Comparison of ENCODE assay signal across 25 cellular contexts in the genomic region with DNA sequence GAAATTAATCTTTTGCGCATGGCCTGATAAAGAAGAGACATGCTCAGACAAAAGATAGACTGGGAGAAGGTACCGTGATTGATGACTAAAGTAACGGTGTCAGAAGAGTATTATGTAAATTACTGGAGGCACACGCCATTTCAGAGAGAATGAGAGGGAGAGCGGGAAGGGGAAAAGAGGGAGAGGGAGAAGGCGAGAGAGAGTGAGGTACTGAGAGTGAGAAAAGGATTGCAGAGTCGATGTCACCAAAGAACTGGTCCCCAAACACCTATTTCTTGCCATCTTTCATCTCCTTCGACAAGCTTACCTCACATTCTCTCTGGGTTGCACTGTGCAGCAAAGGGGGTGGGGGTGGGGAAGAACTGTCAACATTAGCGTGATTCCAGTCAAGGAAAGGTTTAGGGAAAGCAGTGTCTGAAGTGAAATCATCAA.
"Had no signal": no experiment of that assay in that cellular context is flagged by ENCODE, and none has a peak within 500 bp of the region (broad histone marks: within the 10 kb centered on the region; RNA-seq: fewer than 3 reads in every experiment).

No MANE protein-coding gene starts in this region.

- H3K4me1 ChIP-seq: left lung, lower lobe of right lung, right atrium auricular region, right lobe of liver, stomach, testis, thyroid gland, transverse colon, upper lobe of left lung, vagina had no signal

- H3K9me3 ChIP-seq: left lung, lower lobe of right lung, ovary, right atrium auricular region, right lobe of liver, stomach, testis, thyroid gland, transverse colon, upper lobe of left lung, vagina had no signal

- H3K9me3 Mint-ChIP-seq: naive thymus-derived CD8-positive, alpha-beta T cell; nephron; stimulated activated naive B cell treated with anti-CD40 and anti-IgM and Interleukin-4, amounts not matched to agents 10 μg/mL and 1 μg/mL and 100 μg/mL, for 72 hours had no signal

- H3K4me2 ChIP-seq: smooth muscle cell had no signal

- H3K27ac Mint-ChIP-seq: immature natural killer cell; nephron; progenitor cell of endocrine pancreas; stimulated activated naive B cell treated with anti-CD40 and anti-IgM and Interleukin-4, amounts not matched to agents 10 μg/mL and 1 μg/mL and 100 μg/mL, for 72 hours had no signal

- H3K36me3 ChIP-seq: left lung, lower lobe of right lung, ovary, right atrium auricular region, right lobe of liver, stomach, thyroid gland, transverse colon, upper lobe of left lung, vagina had no signal

- H3K27me3 Mint-ChIP-seq: naive thymus-derived CD8-positive, alpha-beta T cell; stimulated activated naive B cell treated with anti-CD40 and anti-IgM and Interleukin-4, amounts not matched to agents 10 μg/mL and 1 μg/mL and 100 μg/mL, for 72 hours had no signal

- H3K27ac ChIP-seq: left lung, lower lobe of right lung, ovary, right atrium auricular region, right lobe of liver, stomach, testis, thyroid gland, transverse colon, upper lobe of left lung, vagina had no signal

- DNase-seq: hypothalamus; immature natural killer cell; kidney; left colon; left lung; lower lobe of right lung; mammary epithelial cell; mesenchymal stem cell; naive thymus-derived CD8-positive, alpha-beta T cell; ovary; right lobe of liver; stimulated activated CD4-positive, alpha-beta T cell treated with anti-CD3 and anti-CD28 coated beads, Interleukin-1b, Interleukin-23, amount 100 ng/mL, for 48 hours; stimulated activated CD4-positive, alpha-beta T cell treated with anti-CD3 and anti-CD28 coated beads, Interleukin-2, amount 100 ng/mL, for 48 hours; stimulated activated naive B cell treated with anti-CD40 and anti-IgM and Interleukin-4, amounts not matched to agents 10 μg/mL and 1 μg/mL and 100 μg/mL, for 72 hours; stimulated activated naive CD8-positive, alpha-beta T cell treated with anti-CD3 and anti-CD28 coated beads, Interleukin-15, Interleukin-2, amounts not matched to agents 100 U/mL and 50 U/mL, for 24 hours; stomach; testis; thyroid gland; transverse colon; upper lobe of left lung had no signal

- H3K4me3 ChIP-seq: left lung, lower lobe of right lung, ovary, right atrium auricular region, right lobe of liver, smooth muscle cell, stomach, testis, thyroid gland, transverse colon, upper lobe of left lung, vagina had no signal

- H3K4me1 Mint-ChIP-seq: immature natural killer cell had no signal

- ATAC-seq: left colon; left lung; lower lobe of right lung; naive thymus-derived CD8-positive, alpha-beta T cell; right lobe of liver; stimulated activated naive B cell treated with anti-CD40 and anti-IgM and Interleukin-4, amounts not matched to agents 10 μg/mL and 1 μg/mL and 100 μg/mL, for 72 hours; stimulated activated naive CD8-positive, alpha-beta T cell treated with anti-CD3 and anti-CD28 coated beads, Interleukin-15, Interleukin-2, amounts not matched to agents 100 U/mL and 50 U/mL, for 24 hours had no signal

- H3K36me3 Mint-ChIP-seq: immature natural killer cell; naive thymus-derived CD8-positive, alpha-beta T cell; stimulated activated naive B cell treated with anti-CD40 and anti-IgM and Interleukin-4, amounts not matched to agents 10 μg/mL and 1 μg/mL and 100 μg/mL, for 72 hours had no signal

- H3K27me3 ChIP-seq: left lung, ovary, right atrium auricular region, right lobe of liver, stomach, testis, thyroid gland, transverse colon, upper lobe of left lung, vagina had no signal

- H3K4me3 Mint-ChIP-seq: immature natural killer cell; naive thymus-derived CD8-positive, alpha-beta T cell; nephron; stimulated activated naive B cell treated with anti-CD40 and anti-IgM and Interleukin-4, amounts not matched to agents 10 μg/mL and 1 μg/mL and 100 μg/mL, for 72 hours had no signal
